21 cellular contexts compared by ENCODE assay signal in genomic region chr4:118931791-118932190, GRCh38. TPM values are rescaled to one million over a fixed set of nuclear protein-coding genes. Genes with fewer than 3 reads are reported as not detected.
A peak's percentile ranks its signal among the peaks of the same experiment; 100 is the strongest.
DNase-seq lines count a peak whose midpoint lies in the region; ATAC-seq and TF ChIP-seq lines count a peak whose summit lies in the region.
"Had no signal": no experiment of that assay in that cellular context is flagged by ENCODE, and none has a peak within 500 bp of the region (broad histone marks: within the 10 kb centered on the region; RNA-seq: fewer than 3 reads in every experiment).

No MANE protein-coding gene starts in this region.

- ATAC-seq in activated T-helper 17 cell treated with anti-CD3 and anti-CD28 coated beads, Interleukin-2, amount 50 U/mL, for 72 hours (replicated peaks) = peak; percentile 39
- ATAC-seq in gastrocnemius medialis (no peak), left lobe of liver (no peak)

- 62% methylated on average over 2 of the region's 2 CpGs for WGBS in esophagus muscularis mucosa

- H3K4me1 Mint-ChIP-seq in activated T-helper 17 cell treated with anti-CD3 and anti-CD28 coated beads, Interleukin-2, amount 50 U/mL, for 72 hours = no peaks in the 10 kb centered on the region
- H3K4me1 Mint-ChIP-seq in CD14-positive monocyte = peaks cover 3% of the 10 kb centered on the region
- no peaks in the 10 kb centered on the region for H3K4me1 Mint-ChIP-seq in activated T-helper 2 cell treated with anti-CD3 and anti-CD28 coated beads, Interferon-gamma antibody, Interleukin-2, Interleukin-4, amounts not matched to agents 10 μg/mL and 5 μg/mL and 100 μg/mL, durations not matched to agents 14 hours and 24 hours and 36 hours (ENCODE audit: low read depth)

- H3K36me3 ChIP-seq in esophagus muscularis mucosa = no peaks in the 10 kb centered on the region
- no peaks in the 10 kb centered on the region for H3K36me3 ChIP-seq in gastrocnemius medialis
- no peaks in the 10 kb centered on the region for H3K36me3 ChIP-seq in uterus
- H3K36me3 ChIP-seq: Peyer's patch had no signal

- H3K9me3 Mint-ChIP-seq in activated T-helper 17 cell treated with anti-CD3 and anti-CD28 coated beads, Interleukin-2, amount 50 U/mL, for 72 hours = no peaks in the 10 kb centered on the region
- peaks cover 0 to 2% (median 0%) of the 10 kb centered on the region in 7 donors for H3K9me3 Mint-ChIP-seq in CD14-positive monocyte
- H3K9me3 Mint-ChIP-seq in activated T-helper 2 cell treated with anti-CD3 and anti-CD28 coated beads, Interferon-gamma antibody, Interleukin-2, Interleukin-4, amounts not matched to agents 10 μg/mL and 5 μg/mL and 100 μg/mL, durations not matched to agents 14 hours and 24 hours and 36 hours = no peaks in the 10 kb centered on the region
- H3K9me3 Mint-ChIP-seq: CD4-positive, alpha-beta T cell had no signal

- TF ChIP-seq EP300 in esophagus muscularis mucosa (IDR thresholded peaks at IDR 0.05) = no peak

- H3K9me3 ChIP-seq in esophagus muscularis mucosa (no peaks in the 10 kb centered on the region), gastrocnemius medialis (no peaks in the 10 kb centered on the region), uterus (no peaks in the 10 kb centered on the region)
- H3K9me3 ChIP-seq: Peyer's patch had no signal

- TF ChIP-seq CTCF in esophagus muscularis mucosa (IDR thresholded peaks at IDR 0.05) (no peak), gastrocnemius medialis (IDR thresholded peaks at IDR 0.05 in 4 of 5, conservative IDR thresholded peaks at IDR 0.05 in 1 of 5) (no peak), uterus (IDR thresholded peaks at IDR 0.05) (no peak), CD14-positive monocyte (IDR thresholded peaks at IDR 0.05) (no peak)

- no peak overlapping the region for H3K4me3 Mint-ChIP-seq in activated T-helper 17 cell treated with anti-CD3 and anti-CD28 coated beads, Interleukin-2, amount 50 U/mL, for 72 hours
- H3K4me3 Mint-ChIP-seq in CD14-positive monocyte = no peak overlapping the region
- no peak overlapping the region for H3K4me3 Mint-ChIP-seq in activated T-helper 2 cell treated with anti-CD3 and anti-CD28 coated beads, Interferon-gamma antibody, Interleukin-2, Interleukin-4, amounts not matched to agents 10 μg/mL and 5 μg/mL and 100 μg/mL, durations not matched to agents 14 hours and 24 hours and 36 hours (ENCODE audit: low read depth)
- H3K4me3 Mint-ChIP-seq: CD4-positive, alpha-beta T cell had no signal

- H3K27ac Mint-ChIP-seq in activated T-helper 17 cell treated with anti-CD3 and anti-CD28 coated beads, Interleukin-2, amount 50 U/mL, for 72 hours = no peak overlapping the region
- no peak overlapping the region for H3K27ac Mint-ChIP-seq in CD14-positive monocyte
- H3K27ac Mint-ChIP-seq in activated T-helper 2 cell treated with anti-CD3 and anti-CD28 coated beads, Interferon-gamma antibody, Interleukin-2, Interleukin-4, amounts not matched to agents 10 μg/mL and 5 μg/mL and 100 μg/mL, durations not matched to agents 14 hours and 24 hours and 36 hours = no peak overlapping the region
- H3K27ac Mint-ChIP-seq: CD4-positive, alpha-beta T cell had no signal

- no peak for TF ChIP-seq POLR2A in esophagus muscularis mucosa (IDR thresholded peaks at IDR 0.05; ENCODE audit: low read depth)
- no peak for TF ChIP-seq POLR2A in gastrocnemius medialis (IDR thresholded peaks at IDR 0.05)
- TF ChIP-seq POLR2A in uterus (IDR thresholded peaks at IDR 0.05) = no peak

- DNase-seq in esophagus muscularis mucosa (ENCODE audit: extremely low spot score) = no peak
- DNase-seq in gastrocnemius medialis = no peak
- no peak for DNase-seq in uterus
- DNase-seq in CD14-positive monocyte (ENCODE audit: low spot score) = no peak
- no peak for DNase-seq in activated T-helper 2 cell treated with anti-CD3 and anti-CD28 coated beads, Interferon-gamma antibody, Interleukin-2, Interleukin-4, amounts not matched to agents 10 μg/mL and 5 μg/mL and 100 μg/mL, durations not matched to agents 14 hours and 24 hours and 36 hours (ENCODE audit: low spot score)
- no peak for DNase-seq in left lobe of liver (ENCODE audit: low spot score)
- DNase-seq: CD4-positive, alpha-beta T cell; COR-L47; DMS79; GOT3; HCEC 1CT; NCI-H1092 treated with DMSO at 0.1 percent for 48 hours; NCI-H1436 treated with DMSO at 0.1 percent for 48 hours; NCI-H1930; NCI-H226; NCI-H524 treated with DMSO at 0.1 percent for 48 hours; NCI-H82; Peyer's patch had no signal

- no peaks in the 10 kb centered on the region for H3K27me3 ChIP-seq in esophagus muscularis mucosa
- no peaks in the 10 kb centered on the region for H3K27me3 ChIP-seq in gastrocnemius medialis
- H3K27me3 ChIP-seq in uterus = no peaks in the 10 kb centered on the region
- H3K27me3 ChIP-seq: Peyer's patch had no signal

- no peaks in the 10 kb centered on the region for H3K27me3 Mint-ChIP-seq in activated T-helper 17 cell treated with anti-CD3 and anti-CD28 coated beads, Interleukin-2, amount 50 U/mL, for 72 hours
- peaks cover 0 to 3% (median 0%) of the 10 kb centered on the region in 3 donors for H3K27me3 Mint-ChIP-seq in CD14-positive monocyte (ENCODE audit: low read depth in 3 of 3)
- peaks cover 7% of the 10 kb centered on the region for H3K27me3 Mint-ChIP-seq in activated T-helper 2 cell treated with anti-CD3 and anti-CD28 coated beads, Interferon-gamma antibody, Interleukin-2, Interleukin-4, amounts not matched to agents 10 μg/mL and 5 μg/mL and 100 μg/mL, durations not matched to agents 14 hours and 24 hours and 36 hours (ENCODE audit: low read depth)

- H3K27ac ChIP-seq in esophagus muscularis mucosa (replicated peaks in 1 of 4) (peak overlapping the region; percentile 58 to 87 (median 85)), gastrocnemius medialis (peak overlapping the region in 3 of 4 donors; percentile 19 to 26 (median 23)), uterus (peak overlapping the region; percentile 35 to 42)
- H3K27ac ChIP-seq: KMS-11 had no signal

- intact Hi-C loops in esophagus muscularis mucosa (cut with DNase I) = no loop called here
- intact Hi-C loops in gastrocnemius medialis (cut with DNase I; ENCODE audit: low total_unique reads) = no loop called here
- intact Hi-C loops in uterus (cut with DNase I; ENCODE audit: low total_unique reads) = no loop called here
- intact Hi-C loops in CD14-positive monocyte (cut with micrococcal nuclease) = no loop called here
- intact Hi-C loops in activated T-helper 2 cell treated with anti-CD3 and anti-CD28 coated beads, Interferon-gamma antibody, Interleukin-2, Interleukin-4, amounts not matched to agents 10 μg/mL and 5 μg/mL and 100 μg/mL, durations not matched to agents 14 hours and 24 hours and 36 hours (cut with micrococcal nuclease) = no loop called here

- H3K4me1 ChIP-seq in esophagus muscularis mucosa (peaks cover 24 to 92% (median 76%) of the 10 kb centered on the region in 4 donors), gastrocnemius medialis (peaks cover 0 to 9% of the 10 kb centered on the region in 2 donors), uterus (peaks cover 0 to 7% of the 10 kb centered on the region in 2 donors)

- H3K4me3 ChIP-seq in esophagus muscularis mucosa (no peak overlapping the region), gastrocnemius medialis (no peak overlapping the region), uterus (no peak overlapping the region)
- H3K4me3 ChIP-seq: Peyer's patch had no signal

- no peaks in the 10 kb centered on the region for H3K36me3 Mint-ChIP-seq in activated T-helper 17 cell treated with anti-CD3 and anti-CD28 coated beads, Interleukin-2, amount 50 U/mL, for 72 hours (ENCODE audit: low read depth)
- no peaks in the 10 kb centered on the region for H3K36me3 Mint-ChIP-seq in CD14-positive monocyte
- H3K36me3 Mint-ChIP-seq in activated T-helper 2 cell treated with anti-CD3 and anti-CD28 coated beads, Interferon-gamma antibody, Interleukin-2, Interleukin-4, amounts not matched to agents 10 μg/mL and 5 μg/mL and 100 μg/mL, durations not matched to agents 14 hours and 24 hours and 36 hours (ENCODE audit: low read depth) = no peaks in the 10 kb centered on the region

- in situ Hi-C loops in gastrocnemius medialis (cut with MboI; ENCODE audit: low sequenced_read_pairs in 4 of 4) = no loop called here

RNA-seq across cellular contexts. Expression of gene SYNPO2, which starts 43.1 kb away (rescaled TPM):
- under 1 TPM; 0.32 to 0.37 TPM for total RNA-seq in activated T-helper 17 cell treated with anti-CD3 and anti-CD28 coated beads, Interleukin-2, amount 50 U/mL, for 72 hours
- total RNA-seq in esophagus muscularis mucosa (1,000 to 10,000 TPM; 2,073 to 2,783 (median 2,517) TPM), gastrocnemius medialis (1,000 to 10,000 TPM in 3 of 4 donors, 100 to 1,000 TPM in 1; 998 to 4,186 (median 1,764) TPM), uterus (100 to 1,000 TPM; 144 to 400 (median 228) TPM), left lobe of liver (3.6 TPM)
- not detected for polyA plus RNA-seq in CD14-positive monocyte
- total RNA-seq in activated T-helper 2 cell treated with anti-CD3 and anti-CD28 coated beads, Interferon-gamma antibody, Interleukin-2, Interleukin-4, amounts not matched to agents 10 μg/mL and 5 μg/mL and 100 μg/mL, durations not matched to agents 14 hours and 24 hours and 36 hours = 0.09 TPM in 2 replicates
- total RNA-seq: G401 had no signal

Comparison
In these comparisons a context has a peak if more than half of its experiments do, and no peak if none do; other contexts are left out.
1. H3K27ac ChIP-seq: peak in every context shown above with its lines; median percentile 85 in esophagus muscularis mucosa; 38 in uterus; 23 in gastrocnemius medialis.
2. RNA of gene SYNPO2, which starts 43.1 kb away (total RNA-seq): 2,073 to 2,783 TPM in esophagus muscularis mucosa, 998 to 4,186 TPM in gastrocnemius medialis and 144 to 400 TPM in uterus; 3.6 TPM in left lobe of liver (single experiment), 0.32 to 0.37 TPM in activated T-helper 17 cell treated with anti-CD3 and anti-CD28 coated beads, Interleukin-2, amount 50 U/mL, for 72 hours and 0.09 TPM in activated T-helper 2 cell treated with anti-CD3 and anti-CD28 coated beads, Interferon-gamma antibody, Interleukin-2, Interleukin-4, amounts not matched to agents 10 μg/mL and 5 μg/mL and 100 μg/mL, durations not matched to agents 14 hours and 24 hours and 36 hours; every median in the first group is over 10 times any median in the second.